In genomic region chr2:150700731-150701130, GRCh38 we compare ENCODE assay signal across 19 cellular contexts.
"Had no signal": no experiment of that assay in that cellular context is flagged by ENCODE, and none has a peak within 500 bp of the region (broad histone marks: within the 10 kb centered on the region; RNA-seq: fewer than 3 reads in every experiment).

No MANE protein-coding gene starts in this region.

- H3K27me3 ChIP-seq: SJSA1 had no signal

- H3K27ac ChIP-seq: KMS-11, SJSA1, SK-N-MC had no signal

- DNase-seq: Kasumi-1, MM.1S, NCI-H1092, NCI-H1105 treated with DMSO at 0.1 percent for 48 hours, NCI-H1417 treated with DMSO at 0.1 percent for 48 hours, NCI-H146, NCI-H1694 treated with DMSO at 0.1 percent for 48 hours, NCI-H2029, NCI-H510A, NCI-H524 treated with DMSO at 0.1 percent for 48 hours, NCI-H69, NCI-H774, Right ventricle myocardium superior, RPMI8226, SIG-M5 had no signal

- H3K36me3 ChIP-seq: SJSA1 had no signal

- H3K9me3 ChIP-seq: SJSA1 had no signal

- ATAC-seq: K562 had no signal

- H3K4me2 ChIP-seq: KMS-11 had no signal

- H3K9ac ChIP-seq: KMS-11 had no signal

- H3K4me3 ChIP-seq: K562, SJSA1, SK-N-MC had no signal
